17 cellular contexts compared by ENCODE assay signal in the genomic region with DNA sequence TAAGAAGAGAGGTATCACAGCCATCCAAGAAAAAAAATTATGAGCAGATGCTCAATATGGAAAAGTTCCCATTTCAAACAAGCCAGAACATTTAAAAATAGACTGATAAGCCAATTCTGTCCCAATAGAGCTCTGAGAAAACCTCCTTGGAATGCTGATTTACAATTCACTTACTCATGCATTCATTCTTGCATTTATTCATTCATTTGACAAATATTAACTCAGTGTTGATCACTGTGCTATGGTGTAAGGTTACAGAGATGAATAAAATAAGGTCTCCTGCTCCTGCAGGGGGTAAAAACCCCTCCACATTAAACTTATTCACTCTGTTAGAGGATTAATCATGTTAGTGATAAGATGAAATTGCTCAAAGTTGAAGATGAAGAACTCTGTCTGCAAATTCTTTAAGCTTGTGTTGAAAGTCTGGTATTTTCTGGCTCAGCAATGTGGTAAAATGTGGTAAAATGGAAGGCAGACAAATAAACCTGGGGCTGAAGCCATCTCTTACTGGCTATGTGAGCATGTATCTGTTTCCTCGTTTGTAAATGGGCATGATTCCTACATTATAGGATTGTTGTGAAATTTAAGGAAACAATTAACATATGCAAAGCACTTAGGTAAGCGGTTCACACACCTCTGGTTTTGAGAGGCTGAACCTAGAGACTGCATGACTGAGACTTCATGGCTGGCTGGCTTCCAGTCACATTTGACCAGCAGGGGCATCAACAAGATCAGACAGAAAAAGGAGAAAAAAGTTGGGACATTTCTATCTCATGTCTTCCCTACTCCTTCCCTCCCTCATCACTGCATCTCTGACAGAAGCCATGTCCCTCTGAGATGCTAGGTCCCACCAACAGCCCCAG. TPM values are rescaled to one million over a fixed set of nuclear protein-coding genes. Genes with fewer than 3 reads are reported as not detected.
DNase-seq lines count a peak whose midpoint lies in the region; ATAC-seq, FAIRE-seq and TF ChIP-seq lines count a peak whose summit lies in the region.
"Had no signal": no experiment of that assay in that cellular context is flagged by ENCODE, and none has a peak within 500 bp of the region (broad histone marks: within the 10 kb centered on the region; RNA-seq: fewer than 3 reads in every experiment).

No MANE protein-coding gene starts in this region.

- DNase-seq in GM18507 (ENCODE audit: extremely low spot score, insufficient read length, low read depth) (no peak), WTC11 (ENCODE audit: low spot score) (no peak), fibroblast of the conjunctiva (ENCODE audit: low read depth) (peak; percentile 20), midbrain (lab: John Stamatoyannopoulos, UW) (no peak), T-helper 2 cell (no peak)
- DNase-seq: AML-193, DMS79 treated with DMSO at 0.1 percent for 48 hours, NCI-H1092, spleen, T-cell had no signal

- H3K36me3 ChIP-seq in ACC112 (ENCODE audit: insufficient read depth, low read length) = no peaks in the 10 kb centered on the region
- H3K36me3 ChIP-seq: spleen had no signal

- H3K4me3 ChIP-seq in ACC112 (ENCODE audit: low read depth, low read length) = no peak overlapping the region
- H3K4me3 ChIP-seq: spleen had no signal

- 0 out of 2 replicates have a peak overlapping the region, but pooled peaks have one; percentile 26 for H3K27ac Mint-ChIP-seq in WTC11
- H3K27ac Mint-ChIP-seq in activated T-helper 17 cell treated with anti-CD3 and anti-CD28 coated beads, Interleukin-2, amount 50 U/mL, for 72 hours = no peak overlapping the region
- H3K27ac Mint-ChIP-seq: T-cell had no signal

- POLR2A ChIA-PET in WTC11 (lab: Charles Lee) = no interaction called here

- peaks cover 10% of the 10 kb centered on the region for H3K36me3 Mint-ChIP-seq in WTC11
- H3K36me3 Mint-ChIP-seq in activated T-helper 17 cell treated with anti-CD3 and anti-CD28 coated beads, Interleukin-2, amount 50 U/mL, for 72 hours (ENCODE audit: low read depth) = no peaks in the 10 kb centered on the region
- H3K36me3 Mint-ChIP-seq: T-cell had no signal

- peak; percentile 47 for ATAC-seq in WTC11
- no peak for ATAC-seq in activated T-helper 17 cell treated with anti-CD3 and anti-CD28 coated beads, Interleukin-2, amount 50 U/mL, for 72 hours (replicated peaks)
- ATAC-seq in GM21528 (IDR thresholded peaks at IDR 0.05; ENCODE audit: low FRiP score, unreplicated experiment) = no peak
- ATAC-seq: T-cell had no signal

- H3K4me1 ChIP-seq in ACC112 (ENCODE audit: control insufficient read depth, insufficient read depth, low read length, unreplicated experiment) = peaks cover 44% of the 10 kb centered on the region
- H3K4me1 ChIP-seq: parathyroid adenoma, spleen had no signal

- peak; percentile 21 for FAIRE-seq in GM18507 (lab: Jason Lieb, UNC)
- FAIRE-seq: frontal cortex, GM12891 had no signal

- H3K27ac ChIP-seq in ACC112 (ENCODE audit: low read depth, low read length) = peak overlapping the region; percentile 50
- H3K27ac ChIP-seq: parathyroid adenoma, spleen had no signal

- CTCF ChIA-PET in WTC11 (lab: Charles Lee) = no interaction called here

- peaks cover 6% of the 10 kb centered on the region; the same call in 1 of the 2 replicates for H3K27me3 ChIP-seq in ACC112 (ENCODE audit: insufficient read depth, low read length)
- H3K27me3 ChIP-seq: spleen had no signal

- H3K27me3 Mint-ChIP-seq in WTC11 (ENCODE audit: low read depth) = no peaks in the 10 kb centered on the region
- peaks cover 19% of the 10 kb centered on the region for H3K27me3 Mint-ChIP-seq in activated T-helper 17 cell treated with anti-CD3 and anti-CD28 coated beads, Interleukin-2, amount 50 U/mL, for 72 hours

- peaks cover 24% of the 10 kb centered on the region for H3K9me3 Mint-ChIP-seq in WTC11
- no peaks in the 10 kb centered on the region for H3K9me3 Mint-ChIP-seq in activated T-helper 17 cell treated with anti-CD3 and anti-CD28 coated beads, Interleukin-2, amount 50 U/mL, for 72 hours

- no peak overlapping the region for H3K4me3 Mint-ChIP-seq in WTC11
- no peak overlapping the region for H3K4me3 Mint-ChIP-seq in activated T-helper 17 cell treated with anti-CD3 and anti-CD28 coated beads, Interleukin-2, amount 50 U/mL, for 72 hours
- H3K4me3 Mint-ChIP-seq: T-cell had no signal

- H2AFZ ChIP-seq in ACC112 (ENCODE audit: low read length, unreplicated experiment) = no peak overlapping the region
- H2AFZ ChIP-seq: parathyroid adenoma had no signal

- peaks cover 27% of the 10 kb centered on the region for H3K4me1 Mint-ChIP-seq in WTC11
- H3K4me1 Mint-ChIP-seq in activated T-helper 17 cell treated with anti-CD3 and anti-CD28 coated beads, Interleukin-2, amount 50 U/mL, for 72 hours = no peaks in the 10 kb centered on the region
- H3K4me1 Mint-ChIP-seq: T-cell had no signal

- TF ChIP-seq CTCF in WTC11 (IDR thresholded peaks at IDR 0.05) = no peak

- H3K79me2 ChIP-seq in ACC112 (ENCODE audit: control insufficient read depth, insufficient read depth, low read length, unreplicated experiment) = no peaks in the 10 kb centered on the region
- H3K79me2 ChIP-seq: parathyroid adenoma had no signal

TF ChIP-seq in WTC11, 78 proteins besides CTCF, POLR2A, EP300 and RAD21 (continues in another document):
- TF ChIP-seq ZNF423 (CRISPR knock-in tag; IDR thresholded peaks at IDR 0.05) (no peak), NR2C2 (CRISPR knock-in tag; IDR thresholded peaks at IDR 0.05) (no peak), TEAD4 (CRISPR knock-in tag; IDR thresholded peaks at IDR 0.05) (no peak), ZNF317 (CRISPR knock-in tag; IDR thresholded peaks at IDR 0.05; ENCODE audit: borderline replicate concordance, low read depth) (no peak), NFE2L1 (CRISPR knock-in tag; IDR thresholded peaks at IDR 0.05) (no peak), PRRX2 (CRISPR knock-in tag; IDR thresholded peaks at IDR 0.05) (no peak), GTF2I (CRISPR knock-in tag; conservative IDR thresholded peaks at IDR 0.05) (no peak), TCF7 (CRISPR knock-in tag; IDR thresholded peaks at IDR 0.05; ENCODE audit: low read depth) (no peak), HMGA2 (CRISPR knock-in tag; IDR thresholded peaks at IDR 0.05) (no peak), CBFB (CRISPR knock-in tag; IDR thresholded peaks at IDR 0.05; ENCODE audit: low read depth) (no peak), NFYB (CRISPR knock-in tag; conservative IDR thresholded peaks at IDR 0.05; ENCODE audit: low read depth) (no peak), ELF4 (CRISPR knock-in tag; IDR thresholded peaks at IDR 0.05; ENCODE audit: low read depth) (no peak)
- TF ChIP-seq, protein P1, sequence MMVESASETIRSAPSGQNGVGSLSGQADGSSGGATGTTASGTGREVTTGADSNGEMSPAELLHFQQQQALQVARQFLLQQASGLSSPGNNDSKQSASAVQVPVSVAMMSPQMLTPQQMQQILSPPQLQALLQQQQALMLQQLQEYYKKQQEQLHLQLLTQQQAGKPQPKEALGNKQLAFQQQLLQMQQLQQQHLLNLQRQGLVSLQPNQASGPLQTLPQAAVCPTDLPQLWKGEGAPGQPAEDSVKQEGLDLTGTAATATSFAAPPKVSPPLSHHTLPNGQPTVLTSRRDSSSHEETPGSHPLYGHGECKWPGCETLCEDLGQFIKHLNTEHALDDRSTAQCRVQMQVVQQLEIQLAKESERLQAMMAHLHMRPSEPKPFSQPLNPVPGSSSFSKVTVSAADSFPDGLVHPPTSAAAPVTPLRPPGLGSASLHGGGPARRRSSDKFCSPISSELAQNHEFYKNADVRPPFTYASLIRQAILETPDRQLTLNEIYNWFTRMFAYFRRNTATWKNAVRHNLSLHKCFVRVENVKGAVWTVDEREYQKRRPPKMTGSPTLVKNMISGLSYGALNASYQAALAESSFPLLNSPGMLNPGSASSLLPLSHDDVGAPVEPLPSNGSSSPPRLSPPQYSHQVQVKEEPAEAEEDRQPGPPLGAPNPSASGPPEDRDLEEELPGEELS (CRISPR knock-in tag; IDR thresholded peaks at IDR 0.05) = no peak
- TF ChIP-seq, protein P2, sequence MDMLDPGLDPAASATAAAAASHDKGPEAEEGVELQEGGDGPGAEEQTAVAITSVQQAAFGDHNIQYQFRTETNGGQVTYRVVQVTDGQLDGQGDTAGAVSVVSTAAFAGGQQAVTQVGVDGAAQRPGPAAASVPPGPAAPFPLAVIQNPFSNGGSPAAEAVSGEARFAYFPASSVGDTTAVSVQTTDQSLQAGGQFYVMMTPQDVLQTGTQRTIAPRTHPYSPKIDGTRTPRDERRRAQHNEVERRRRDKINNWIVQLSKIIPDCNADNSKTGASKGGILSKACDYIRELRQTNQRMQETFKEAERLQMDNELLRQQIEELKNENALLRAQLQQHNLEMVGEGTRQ (CRISPR knock-in tag; IDR thresholded peaks at IDR 0.05) = no peak
- TF ChIP-seq, protein P3, sequence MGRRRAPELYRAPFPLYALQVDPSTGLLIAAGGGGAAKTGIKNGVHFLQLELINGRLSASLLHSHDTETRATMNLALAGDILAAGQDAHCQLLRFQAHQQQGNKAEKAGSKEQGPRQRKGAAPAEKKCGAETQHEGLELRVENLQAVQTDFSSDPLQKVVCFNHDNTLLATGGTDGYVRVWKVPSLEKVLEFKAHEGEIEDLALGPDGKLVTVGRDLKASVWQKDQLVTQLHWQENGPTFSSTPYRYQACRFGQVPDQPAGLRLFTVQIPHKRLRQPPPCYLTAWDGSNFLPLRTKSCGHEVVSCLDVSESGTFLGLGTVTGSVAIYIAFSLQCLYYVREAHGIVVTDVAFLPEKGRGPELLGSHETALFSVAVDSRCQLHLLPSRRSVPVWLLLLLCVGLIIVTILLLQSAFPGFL (CRISPR knock-in tag; IDR thresholded peaks at IDR 0.05; ENCODE audit: borderline replicate concordance) = no peak
- TF ChIP-seq, protein P4, sequence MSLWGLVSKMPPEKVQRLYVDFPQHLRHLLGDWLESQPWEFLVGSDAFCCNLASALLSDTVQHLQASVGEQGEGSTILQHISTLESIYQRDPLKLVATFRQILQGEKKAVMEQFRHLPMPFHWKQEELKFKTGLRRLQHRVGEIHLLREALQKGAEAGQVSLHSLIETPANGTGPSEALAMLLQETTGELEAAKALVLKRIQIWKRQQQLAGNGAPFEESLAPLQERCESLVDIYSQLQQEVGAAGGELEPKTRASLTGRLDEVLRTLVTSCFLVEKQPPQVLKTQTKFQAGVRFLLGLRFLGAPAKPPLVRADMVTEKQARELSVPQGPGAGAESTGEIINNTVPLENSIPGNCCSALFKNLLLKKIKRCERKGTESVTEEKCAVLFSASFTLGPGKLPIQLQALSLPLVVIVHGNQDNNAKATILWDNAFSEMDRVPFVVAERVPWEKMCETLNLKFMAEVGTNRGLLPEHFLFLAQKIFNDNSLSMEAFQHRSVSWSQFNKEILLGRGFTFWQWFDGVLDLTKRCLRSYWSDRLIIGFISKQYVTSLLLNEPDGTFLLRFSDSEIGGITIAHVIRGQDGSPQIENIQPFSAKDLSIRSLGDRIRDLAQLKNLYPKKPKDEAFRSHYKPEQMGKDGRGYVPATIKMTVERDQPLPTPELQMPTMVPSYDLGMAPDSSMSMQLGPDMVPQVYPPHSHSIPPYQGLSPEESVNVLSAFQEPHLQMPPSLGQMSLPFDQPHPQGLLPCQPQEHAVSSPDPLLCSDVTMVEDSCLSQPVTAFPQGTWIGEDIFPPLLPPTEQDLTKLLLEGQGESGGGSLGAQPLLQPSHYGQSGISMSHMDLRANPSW (CRISPR knock-in tag; conservative IDR thresholded peaks at IDR 0.05; ENCODE audit: low read depth) = no peak

RNA-seq across cellular contexts. Expression of a gene that starts 45.0 kb away (rescaled TPM):
- 10.7 to 12.3 TPM (median 12.1 TPM) in 3 replicates for total RNA-seq in WTC11 (2021)
- 1 to 10 TPM; 1.7 to 2.7 TPM for total RNA-seq in activated T-helper 17 cell treated with anti-CD3 and anti-CD28 coated beads, Interleukin-2, amount 50 U/mL, for 72 hours
- total RNA-seq: dermis microvascular lymphatic vessel endothelial cell had no signal
